ENCODE assay signal across 12 cellular contexts in genomic region chr7:130421685-130422084, GRCh38. TPM values are rescaled to one million over a fixed set of nuclear protein-coding genes. Genes with fewer than 3 reads are reported as not detected.
DNase-seq lines count a peak whose midpoint lies in the region; ATAC-seq and TF ChIP-seq lines count a peak whose summit lies in the region.
"Had no signal": no experiment of that assay in that cellular context is flagged by ENCODE, and none has a peak within 500 bp of the region (broad histone marks: within the 10 kb centered on the region; RNA-seq: fewer than 3 reads in every experiment).

No MANE protein-coding gene starts in this region.

- 49 to 64% methylated on average over 2 of the region's 2 CpGs for WGBS in endodermal cell (ENCODE audit: insufficient coverage in 1 of 2, insufficient read length in 1 of 2), 2 experiments

- H3K9me3 ChIP-seq in endodermal cell (ENCODE audit: control insufficient read depth, low read length), result no peaks in the 10 kb centered on the region
- H3K9me3 ChIP-seq: BLaER1 treated with 17β-estradiol and CSF1 and Interleukin-3, amounts not matched to agents 10 nM and 100 nM had no signal

- peaks cover 2% of the 10 kb centered on the region for H3K36me3 Mint-ChIP-seq in activated CD4-positive, alpha-beta memory T cell treated with anti-CD3 and anti-CD28 coated beads for 36 hours
- peaks cover 6% of the 10 kb centered on the region for H3K36me3 Mint-ChIP-seq in activated CD4-positive, alpha-beta memory T cell treated with anti-CD3 and anti-CD28 coated beads, Interleukin-2, amount 10 ng/mL, durations not matched to agents 7 days and 5 days (ENCODE audit: low read depth)
- no peaks in the 10 kb centered on the region for H3K36me3 Mint-ChIP-seq in endodermal cell (ENCODE audit: low read depth)
- peaks cover 4% of the 10 kb centered on the region for H3K36me3 Mint-ChIP-seq in effector memory CD8-positive, alpha-beta T cell (ENCODE audit: insufficient read depth)

- no peaks in the 10 kb centered on the region for H3K4me1 ChIP-seq in endodermal cell (ENCODE audit: control insufficient read depth, insufficient read depth, low read length)

- no peak overlapping the region for H3K4me3 ChIP-seq in endodermal cell (ENCODE audit: low read length)
- H3K4me3 ChIP-seq: BLaER1 treated with 17β-estradiol and CSF1 and Interleukin-3, amounts not matched to agents 10 nM and 100 nM had no signal

- no peak for TF ChIP-seq CTCF in endodermal cell (conservative IDR thresholded peaks at IDR 0.05)

- H3K27ac Mint-ChIP-seq in activated CD4-positive, alpha-beta memory T cell treated with anti-CD3 and anti-CD28 coated beads for 36 hours, result no peak overlapping the region
- no peak overlapping the region for H3K27ac Mint-ChIP-seq in activated CD4-positive, alpha-beta memory T cell treated with anti-CD3 and anti-CD28 coated beads, Interleukin-2, amount 10 ng/mL, durations not matched to agents 7 days and 5 days
- H3K27ac Mint-ChIP-seq in endodermal cell, result no peak overlapping the region
- no peak overlapping the region for H3K27ac Mint-ChIP-seq in effector memory CD8-positive, alpha-beta T cell

- intact Hi-C loops in activated CD4-positive, alpha-beta memory T cell treated with anti-CD3 and anti-CD28 coated beads for 36 hours (cut with micrococcal nuclease), result no loop called here

- no peaks in the 10 kb centered on the region for H3K36me3 ChIP-seq in endodermal cell (ENCODE audit: control insufficient read depth, insufficient read depth, low read length)

- peak; percentile 28 for DNase-seq in activated CD4-positive, alpha-beta memory T cell treated with anti-CD3 and anti-CD28 coated beads for 36 hours
- DNase-seq in activated CD4-positive, alpha-beta memory T cell treated with anti-CD3 and anti-CD28 coated beads, Interleukin-2, amount 10 ng/mL, durations not matched to agents 7 days and 5 days, result no peak
- DNase-seq in NCI-H748 treated with DMSO at 0.1 percent for 48 hours (lab: John Stamatoyannopoulos, UW), result peak; percentile 72
- DNase-seq in endodermal cell, result no peak
- peak; percentile 45 for DNase-seq in stromal cell of bone marrow (ENCODE audit: low read depth)
- no peak for DNase-seq in activated effector memory CD4-positive, alpha-beta T cell treated with anti-CD3 and anti-CD28 coated beads, Interleukin-2, amount 50 U/mL, for 16 hours
- no peak for DNase-seq in effector memory CD8-positive, alpha-beta T cell
- DNase-seq: activated gamma-delta T cell treated with Interleukin-2 at 50 U/mL for 16 hours had no signal

- POLR2A ChIA-PET in activated CD4-positive, alpha-beta memory T cell treated with anti-CD3 and anti-CD28 coated beads for 36 hours (lab: Charles Lee), result no interaction called here
- POLR2A ChIA-PET in activated CD4-positive, alpha-beta memory T cell treated with anti-CD3 and anti-CD28 coated beads, Interleukin-2, amount 10 ng/mL, durations not matched to agents 7 days and 5 days (lab: Charles Lee), result no interaction called here

- H3K27ac ChIP-seq in endodermal cell (ENCODE audit: low read depth, low read length), result peak overlapping the region; percentile 65
- H3K27ac ChIP-seq: BLaER1 treated with 17β-estradiol and CSF1 and Interleukin-3, amounts not matched to agents 10 nM and 100 nM had no signal

- CTCF ChIA-PET in activated CD4-positive, alpha-beta memory T cell treated with anti-CD3 and anti-CD28 coated beads for 36 hours (lab: Charles Lee), result no interaction called here
- CTCF ChIA-PET in activated CD4-positive, alpha-beta memory T cell treated with anti-CD3 and anti-CD28 coated beads, Interleukin-2, amount 10 ng/mL, durations not matched to agents 7 days and 5 days (lab: Charles Lee), result no interaction called here

- no peak overlapping the region for H3K4me3 Mint-ChIP-seq in activated CD4-positive, alpha-beta memory T cell treated with anti-CD3 and anti-CD28 coated beads for 36 hours
- no peak overlapping the region for H3K4me3 Mint-ChIP-seq in activated CD4-positive, alpha-beta memory T cell treated with anti-CD3 and anti-CD28 coated beads, Interleukin-2, amount 10 ng/mL, durations not matched to agents 7 days and 5 days
- no peak overlapping the region for H3K4me3 Mint-ChIP-seq in endodermal cell
- H3K4me3 Mint-ChIP-seq in effector memory CD8-positive, alpha-beta T cell, result no peak overlapping the region

- H3K27me3 Mint-ChIP-seq in activated CD4-positive, alpha-beta memory T cell treated with anti-CD3 and anti-CD28 coated beads for 36 hours, result no peaks in the 10 kb centered on the region
- H3K27me3 Mint-ChIP-seq in activated CD4-positive, alpha-beta memory T cell treated with anti-CD3 and anti-CD28 coated beads, Interleukin-2, amount 10 ng/mL, durations not matched to agents 7 days and 5 days, result no peaks in the 10 kb centered on the region
- H3K27me3 Mint-ChIP-seq in endodermal cell (ENCODE audit: insufficient read depth), result no peaks in the 10 kb centered on the region
- no peaks in the 10 kb centered on the region for H3K27me3 Mint-ChIP-seq in effector memory CD8-positive, alpha-beta T cell

- no peak overlapping the region for H3K9ac ChIP-seq in endodermal cell (ENCODE audit: extremely low read depth, low read length, poor library complexity, severe bottlenecking)
- H3K9ac ChIP-seq: BLaER1 treated with 17β-estradiol and CSF1 and Interleukin-3, amounts not matched to agents 10 nM and 100 nM had no signal

- H3K4me1 Mint-ChIP-seq in activated CD4-positive, alpha-beta memory T cell treated with anti-CD3 and anti-CD28 coated beads for 36 hours (ENCODE audit: low read depth), result peaks cover 34% of the 10 kb centered on the region
- H3K4me1 Mint-ChIP-seq in activated CD4-positive, alpha-beta memory T cell treated with anti-CD3 and anti-CD28 coated beads, Interleukin-2, amount 10 ng/mL, durations not matched to agents 7 days and 5 days, result peaks cover 23% of the 10 kb centered on the region
- peaks cover 28% of the 10 kb centered on the region for H3K4me1 Mint-ChIP-seq in endodermal cell
- H3K4me1 Mint-ChIP-seq in effector memory CD8-positive, alpha-beta T cell (ENCODE audit: low read depth in 2 of 2), result peaks cover 4 to 13% of the 10 kb centered on the region in 2 donors

- no peaks in the 10 kb centered on the region for H3K27me3 ChIP-seq in endodermal cell (ENCODE audit: control insufficient read depth, insufficient read depth, low read length, poor library complexity, severe bottlenecking)
- H3K27me3 ChIP-seq: BLaER1 treated with 17β-estradiol and CSF1 and Interleukin-3, amounts not matched to agents 10 nM and 100 nM had no signal

- ATAC-seq in GM21723 (IDR thresholded peaks at IDR 0.05; ENCODE audit: unreplicated experiment), result no peak
- no peak for ATAC-seq in effector memory CD8-positive, alpha-beta T cell (replicated peaks)
- ATAC-seq: left lobe of liver had no signal

- no peaks in the 10 kb centered on the region for H3K9me3 Mint-ChIP-seq in activated CD4-positive, alpha-beta memory T cell treated with anti-CD3 and anti-CD28 coated beads for 36 hours
- H3K9me3 Mint-ChIP-seq in activated CD4-positive, alpha-beta memory T cell treated with anti-CD3 and anti-CD28 coated beads, Interleukin-2, amount 10 ng/mL, durations not matched to agents 7 days and 5 days, result no peaks in the 10 kb centered on the region
- H3K9me3 Mint-ChIP-seq in endodermal cell, result no peaks in the 10 kb centered on the region
- no peaks in the 10 kb centered on the region for H3K9me3 Mint-ChIP-seq in effector memory CD8-positive, alpha-beta T cell

RNA-seq across cellular contexts. Expression of gene CEP41, which starts 19.1 kb away (rescaled TPM):
- 10 to 100 TPM; 14.0 to 16.4 TPM for total RNA-seq in activated CD4-positive, alpha-beta memory T cell treated with anti-CD3 and anti-CD28 coated beads for 36 hours
- 10 to 100 TPM; 13.2 to 15.7 TPM for total RNA-seq in activated CD4-positive, alpha-beta memory T cell treated with anti-CD3 and anti-CD28 coated beads, Interleukin-2, amount 10 ng/mL, durations not matched to agents 7 days and 5 days
- 10 to 100 TPM; 11.4 to 13.0 TPM for total RNA-seq in endodermal cell
- polyA plus RNA-seq in endodermal cell (2013, experiment 1 of 2), result 31.3 TPM
- polyA plus RNA-seq in endodermal cell (2013, experiment 2 of 2), result 31.1 TPM

RNA-seq across cellular contexts. Expression of gene CPA1, which starts 41.4 kb away (rescaled TPM):
- total RNA-seq in activated CD4-positive, alpha-beta memory T cell treated with anti-CD3 and anti-CD28 coated beads for 36 hours, result not detected
- not detected for total RNA-seq in activated CD4-positive, alpha-beta memory T cell treated with anti-CD3 and anti-CD28 coated beads, Interleukin-2, amount 10 ng/mL, durations not matched to agents 7 days and 5 days
- total RNA-seq in endodermal cell, result not detected
- polyA plus RNA-seq in endodermal cell (2013, experiment 1 of 2), result 0.32 TPM
- polyA plus RNA-seq in endodermal cell (2013, experiment 2 of 2), result 0.33 TPM
- total RNA-seq: M059J had no signal

Comparison
In these comparisons a context has a peak if more than half of its experiments do, and no peak if none do; other contexts are left out.
1. DNase-seq: peak in activated CD4-positive, alpha-beta memory T cell treated with anti-CD3 and anti-CD28 coated beads for 36 hours (single experiment), NCI-H748 treated with DMSO at 0.1 percent for 48 hours (single experiment) and stromal cell of bone marrow (single experiment); none in activated CD4-positive, alpha-beta memory T cell treated with anti-CD3 and anti-CD28 coated beads, Interleukin-2, amount 10 ng/mL, durations not matched to agents 7 days and 5 days (single experiment), endodermal cell (single experiment), activated effector memory CD4-positive, alpha-beta T cell treated with anti-CD3 and anti-CD28 coated beads, Interleukin-2, amount 50 U/mL, for 16 hours (single experiment) and effector memory CD8-positive, alpha-beta T cell (0 of 3).